Comparison of ENCODE assay signal across 8 cellular contexts in the genomic region with DNA sequence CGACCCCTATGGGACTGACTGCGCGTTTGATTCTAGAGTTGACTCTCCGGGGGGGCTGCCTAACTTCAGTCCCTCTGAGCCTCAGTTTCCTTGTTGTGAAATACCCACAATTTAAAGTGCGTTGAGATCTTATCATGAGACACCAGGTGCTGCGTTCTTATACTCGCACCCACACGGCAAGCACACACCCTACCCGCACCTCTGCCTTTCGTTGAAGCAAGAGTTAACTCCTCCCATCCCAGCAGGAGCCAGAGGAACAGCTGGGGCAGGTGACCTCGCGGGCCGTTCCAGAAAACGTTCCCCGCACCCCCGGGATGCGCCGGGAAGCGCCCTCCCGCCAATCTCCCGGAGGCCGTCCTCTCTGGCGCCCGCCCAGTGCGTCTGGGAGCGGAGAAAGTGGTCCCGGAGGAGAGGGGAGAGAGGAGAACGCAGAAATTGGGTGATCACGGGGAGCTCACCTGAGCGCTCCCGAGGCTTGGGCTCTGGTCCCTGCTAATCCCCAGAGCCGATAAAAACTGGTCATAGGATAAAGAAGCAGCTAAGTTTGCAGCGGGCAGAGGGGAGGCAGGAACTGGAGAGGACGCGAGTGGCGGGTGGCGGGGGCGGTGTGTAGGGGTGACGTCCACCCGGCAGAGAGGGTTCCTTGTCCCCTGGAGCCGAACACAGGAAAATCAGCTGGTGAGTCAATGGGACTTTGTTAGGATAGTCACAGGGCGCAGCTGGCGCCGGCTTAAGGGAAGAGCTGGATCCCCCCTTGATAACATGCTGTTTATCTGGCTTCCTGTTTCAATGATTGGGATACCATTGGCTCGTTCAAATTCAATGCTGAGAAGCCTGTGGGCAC. TPM values are rescaled to one million over a fixed set of nuclear protein-coding genes. Genes with fewer than 3 reads are reported as not detected.
A peak's percentile ranks its signal among the peaks of the same experiment; 100 is the strongest.
DNase-seq lines count a peak whose midpoint lies in the region; ATAC-seq and TF ChIP-seq lines count a peak whose summit lies in the region.

No MANE protein-coding gene starts in this region.

- H3K4me1 Mint-ChIP-seq in effector memory CD8-positive, alpha-beta T cell (ENCODE audit: low read depth in 2 of 2): peaks cover 15 to 19% of the 10 kb centered on the region in 2 donors

- WGBS in suprapubic skin: 3% methylated on average over 45 of the region's 45 CpGs

- H3K4me3 ChIP-seq in AG04450 (ENCODE audit: low read depth, low read length) (peak overlapping the region; percentile 77), HEK293 (ENCODE audit: low read depth, low read length) (peak overlapping the region; percentile 54), RWPE2 (ENCODE audit: severe bottlenecking) (peak overlapping the region; percentile 67), lower lobe of right lung (peak overlapping the region; percentile 64), suprapubic skin (peak overlapping the region; percentile 78)

- H3K4me1 ChIP-seq in HEK293 (ENCODE audit: control insufficient read depth, insufficient read depth, low read length): peaks cover 4% of the 10 kb centered on the region; the same call in 1 of the 2 replicates
- H3K4me1 ChIP-seq in RWPE2 (ENCODE audit: insufficient read depth, poor library complexity, severe bottlenecking): peaks cover 24% of the 10 kb centered on the region
- H3K4me1 ChIP-seq in lower lobe of right lung: peaks cover 80% of the 10 kb centered on the region
- H3K4me1 ChIP-seq in suprapubic skin: peaks cover 85% of the 10 kb centered on the region

- H3K27ac ChIP-seq in AG04450 (ENCODE audit: low read depth, low read length) (peak overlapping the region; percentile 79), HEK293 (ENCODE audit: extremely low read depth, low read depth, low read length) (peak overlapping the region; percentile 48; the same call in 1 of the 2 replicates), RWPE2 (ENCODE audit: poor library complexity, severe bottlenecking) (no peak overlapping the region), lower lobe of right lung (peak overlapping the region; percentile 81), suprapubic skin (peak overlapping the region; percentile 88)

- no peaks in the 10 kb centered on the region for H3K36me3 ChIP-seq in HEK293 (ENCODE audit: control insufficient read depth in 2 of 2, insufficient read depth in 1 of 2, low read length in 2 of 2)
- H3K36me3 ChIP-seq in RWPE2 (ENCODE audit: low read depth): no peaks in the 10 kb centered on the region
- no peaks in the 10 kb centered on the region for H3K36me3 ChIP-seq in lower lobe of right lung
- no peaks in the 10 kb centered on the region for H3K36me3 ChIP-seq in suprapubic skin

- TF ChIP-seq POLR2A in suprapubic skin (IDR thresholded peaks at IDR 0.05): no peak

- H3K4me3 Mint-ChIP-seq in effector memory CD8-positive, alpha-beta T cell: peak overlapping the region; percentile 63 to 65

- H3K27me3 ChIP-seq in AG04450 (ENCODE audit: control insufficient read depth, insufficient read depth, low read length): no peaks in the 10 kb centered on the region
- no peaks in the 10 kb centered on the region for H3K27me3 ChIP-seq in RWPE2 (ENCODE audit: insufficient read depth, poor library complexity, severe bottlenecking)
- peaks cover 21% of the 10 kb centered on the region for H3K27me3 ChIP-seq in lower lobe of right lung (ENCODE audit: low read depth)
- no peaks in the 10 kb centered on the region for H3K27me3 ChIP-seq in suprapubic skin

- TF ChIP-seq CTCF in AG04450 (IDR thresholded peaks at IDR 0.05; ENCODE audit: low read depth, low read length): no peak
- TF ChIP-seq CTCF in HEK293 (tag by site-specific recombination; IDR thresholded peaks at IDR 0.05): no peak
- no peak for TF ChIP-seq CTCF in RWPE2 (IDR thresholded peaks at IDR 0.05; ENCODE audit: poor library complexity, severe bottlenecking)
- no peak for TF ChIP-seq CTCF in lower lobe of right lung (IDR thresholded peaks at IDR 0.05)
- no peak for TF ChIP-seq CTCF in suprapubic skin (IDR thresholded peaks at IDR 0.05)

- intact Hi-C loops in lower lobe of right lung (cut with DNase I): no loop called here

- ATAC-seq in RWPE2 (ENCODE audit: low read depth) (peak; percentile 11; the same call in 1 of the 3 replicates), lower lobe of right lung (peak; percentile 34 to 55)
- no peak for ATAC-seq in effector memory CD8-positive, alpha-beta T cell (replicated peaks)

- H3K27ac Mint-ChIP-seq in effector memory CD8-positive, alpha-beta T cell: no peak overlapping the region

- no peaks in the 10 kb centered on the region for H3K9me3 Mint-ChIP-seq in effector memory CD8-positive, alpha-beta T cell

- DNase-seq in AG04450 (ENCODE audit: low read depth, low spot score): no peak
- no peak for DNase-seq in RWPE2 (ENCODE audit: low spot score)
- no peak for DNase-seq in effector memory CD8-positive, alpha-beta T cell
- DNase-seq in lower lobe of right lung: peak; percentile 61
- DNase-seq in suprapubic skin (ENCODE audit: low spot score in 2 of 2): peak; percentile 88
- DNase-seq in activated CD4-positive, alpha-beta T cell treated with anti-CD3 and anti-CD28 coated beads for 4 hours: no peak
- DNase-seq in activated CD4-positive, CD25-positive, alpha-beta regulatory T cell treated with anti-CD3 and anti-CD28 coated beads, Interleukin-2, amount 50 U/mL, for 72 hours: no peak

- POLR2A ChIA-PET in AG04450 (lab: Yijun Ruan, JAX) (interaction anchor here (0.6 to 1.2 kb wide), 9 partner anchors 12 to 555 kb away, joined by 3 to 5 read pairs (median 4); a partner anchor contains a TSS), HEK293 (lab: Yijun Ruan, JAX) (interaction anchor here (0.8 to 1.4 kb wide), 6 partner anchors 8 to 290 kb away, joined by 3 to 7 read pairs (median 3); a partner anchor contains a TSS)

- CTCF ChIA-PET in AG04450 (lab: Charles Lee) (interaction anchor here (0.6 to 1.7 kb wide), 8 partner anchors 9 to 253 kb away, joined by 3 to 6 read pairs (median 4); no protein-coding TSS in a partner anchor), HEK293 (lab: Yijun Ruan, JAX) (interaction anchor here (0.8 to 1.8 kb wide), 6 partner anchors 9 to 253 kb away, joined by 3 to 9 read pairs (median 6); no protein-coding TSS in a partner anchor)

- peaks cover 83 to 94% of the 10 kb centered on the region in 2 donors for H3K27me3 Mint-ChIP-seq in effector memory CD8-positive, alpha-beta T cell

- H3K36me3 Mint-ChIP-seq in effector memory CD8-positive, alpha-beta T cell (ENCODE audit: insufficient read depth): peaks cover 3% of the 10 kb centered on the region

- no peak for TF ChIP-seq EP300 in suprapubic skin (IDR thresholded peaks at IDR 0.05)

- H3K9me3 ChIP-seq in AG04450 (ENCODE audit: control insufficient read depth, insufficient read depth, low read length) (no peaks in the 10 kb centered on the region), HEK293 (ENCODE audit: control insufficient read depth, insufficient read depth, low read depth, low read length) (no peaks in the 10 kb centered on the region), RWPE2 (ENCODE audit: severe bottlenecking) (no peaks in the 10 kb centered on the region), lower lobe of right lung (no peaks in the 10 kb centered on the region), suprapubic skin (no peaks in the 10 kb centered on the region)

TF ChIP-seq in HEK293, 187 proteins besides CTCF, POLR2A, EP300 and RAD21 (continues in another document):
- TF ChIP-seq ZNF555 (tag by site-specific recombination; conservative IDR thresholded peaks at IDR 0.05): no peak
- TF ChIP-seq ZNF768 (tag by site-specific recombination; IDR thresholded peaks at IDR 0.05): no peak
- TF ChIP-seq ZNF571 (tag by site-specific recombination; IDR thresholded peaks at IDR 0.05): no peak
- TF ChIP-seq ZNF677 (tag by site-specific recombination; IDR thresholded peaks at IDR 0.05): no peak
- no peak for TF ChIP-seq YY1 (tag by site-specific recombination; IDR thresholded peaks at IDR 0.05)
- TF ChIP-seq TRIM28 (IDR thresholded peaks at IDR 0.05; ENCODE audit: borderline replicate concordance, low read length): no peak
- TF ChIP-seq MZF1 (tag by site-specific recombination; IDR thresholded peaks at IDR 0.05; ENCODE audit: borderline replicate concordance): peak; percentile 66
- no peak for TF ChIP-seq ZNF354C (tag by site-specific recombination; IDR thresholded peaks at IDR 0.05; ENCODE audit: borderline replicate concordance, low read depth)
- TF ChIP-seq ZNF2 (tag by site-specific recombination; IDR thresholded peaks at IDR 0.05): no peak
- TF ChIP-seq OSR2 (tag by site-specific recombination; IDR thresholded peaks at IDR 0.05): no peak
- TF ChIP-seq ZNF341 (tag by site-specific recombination; IDR thresholded peaks at IDR 0.05; ENCODE audit: low read depth): peak; percentile 100
- TF ChIP-seq, protein P1, sequence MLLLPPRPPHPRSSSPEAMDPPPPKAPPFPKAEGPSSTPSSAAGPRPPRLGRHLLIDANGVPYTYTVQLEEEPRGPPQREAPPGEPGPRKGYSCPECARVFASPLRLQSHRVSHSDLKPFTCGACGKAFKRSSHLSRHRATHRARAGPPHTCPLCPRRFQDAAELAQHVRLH (tag by site-specific recombination; IDR thresholded peaks at IDR 0.05): no peak
- TF ChIP-seq HOXC10 (CRISPR knock-in tag; IDR thresholded peaks at IDR 0.05): no peak
- no peak for TF ChIP-seq ZNF175 (tag by site-specific recombination; IDR thresholded peaks at IDR 0.05)
- TF ChIP-seq, protein P2, sequence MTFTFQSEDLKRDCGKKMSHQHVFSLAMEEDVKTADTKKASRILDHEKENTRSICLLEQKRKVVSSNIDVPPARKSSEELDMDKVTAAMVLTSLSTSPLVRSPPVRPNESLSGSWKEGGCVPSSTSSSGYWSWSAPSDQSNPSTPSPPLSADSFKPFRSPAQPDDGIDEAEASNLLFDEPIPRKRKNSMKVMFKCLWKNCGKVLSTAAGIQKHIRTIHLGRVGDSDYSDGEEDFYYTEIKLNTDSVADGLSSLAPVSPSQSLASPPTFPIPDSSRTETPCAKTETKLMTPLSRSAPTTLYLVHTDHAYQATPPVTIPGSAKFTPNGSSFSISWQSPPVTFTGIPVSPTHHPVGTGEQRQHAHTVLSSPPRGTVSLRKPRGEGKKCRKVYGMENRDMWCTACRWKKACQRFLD (tag by site-specific recombination; IDR thresholded peaks at IDR 0.05): no peak

RNA-seq across cellular contexts. Expression of a gene that starts 0.9 kb away (rescaled TPM):
- polyA plus RNA-seq in AG04450 (2011; rRNA removed): 17.5 and 23.0 TPM in 2 replicates
- polyA minus RNA-seq in AG04450 (2011; rRNA and poly(A)+ RNA removed): 44.0 and 55.7 TPM in 2 replicates
- total RNA-seq in lower lobe of right lung (24.5 TPM), suprapubic skin (10 to 100 TPM; 17.4 to 36.9 (median 25.5) TPM)

RNA-seq across cellular contexts. Expression of a gene that starts 32.9 kb away (rescaled TPM):
- 641 and 730 TPM in 2 replicates for polyA plus RNA-seq in AG04450 (2011; rRNA removed)
- 568 and 749 TPM in 2 replicates for polyA minus RNA-seq in AG04450 (2011; rRNA and poly(A)+ RNA removed)
- total RNA-seq in lower lobe of right lung (185 TPM), suprapubic skin (100 to 1,000 TPM; 379 to 436 (median 414) TPM)

Comparison
In these comparisons a context has a peak if more than half of its experiments do, and no peak if none do; other contexts are left out.
1. DNase-seq: peak in lower lobe of right lung (single experiment) and suprapubic skin (2 of 2); none in AG04450 (single experiment), RWPE2 (single experiment), effector memory CD8-positive, alpha-beta T cell (0 of 3), activated CD4-positive, alpha-beta T cell treated with anti-CD3 and anti-CD28 coated beads for 4 hours (0 of 2) and activated CD4-positive, CD25-positive, alpha-beta regulatory T cell treated with anti-CD3 and anti-CD28 coated beads, Interleukin-2, amount 50 U/mL, for 72 hours (single experiment).
2. Peak in every context shown above with its lines, with median percentiles within 50 percentile points of each other: H3K4me3 ChIP-seq.